ENCODE assay signal across 11 cellular contexts in the genomic region with DNA sequence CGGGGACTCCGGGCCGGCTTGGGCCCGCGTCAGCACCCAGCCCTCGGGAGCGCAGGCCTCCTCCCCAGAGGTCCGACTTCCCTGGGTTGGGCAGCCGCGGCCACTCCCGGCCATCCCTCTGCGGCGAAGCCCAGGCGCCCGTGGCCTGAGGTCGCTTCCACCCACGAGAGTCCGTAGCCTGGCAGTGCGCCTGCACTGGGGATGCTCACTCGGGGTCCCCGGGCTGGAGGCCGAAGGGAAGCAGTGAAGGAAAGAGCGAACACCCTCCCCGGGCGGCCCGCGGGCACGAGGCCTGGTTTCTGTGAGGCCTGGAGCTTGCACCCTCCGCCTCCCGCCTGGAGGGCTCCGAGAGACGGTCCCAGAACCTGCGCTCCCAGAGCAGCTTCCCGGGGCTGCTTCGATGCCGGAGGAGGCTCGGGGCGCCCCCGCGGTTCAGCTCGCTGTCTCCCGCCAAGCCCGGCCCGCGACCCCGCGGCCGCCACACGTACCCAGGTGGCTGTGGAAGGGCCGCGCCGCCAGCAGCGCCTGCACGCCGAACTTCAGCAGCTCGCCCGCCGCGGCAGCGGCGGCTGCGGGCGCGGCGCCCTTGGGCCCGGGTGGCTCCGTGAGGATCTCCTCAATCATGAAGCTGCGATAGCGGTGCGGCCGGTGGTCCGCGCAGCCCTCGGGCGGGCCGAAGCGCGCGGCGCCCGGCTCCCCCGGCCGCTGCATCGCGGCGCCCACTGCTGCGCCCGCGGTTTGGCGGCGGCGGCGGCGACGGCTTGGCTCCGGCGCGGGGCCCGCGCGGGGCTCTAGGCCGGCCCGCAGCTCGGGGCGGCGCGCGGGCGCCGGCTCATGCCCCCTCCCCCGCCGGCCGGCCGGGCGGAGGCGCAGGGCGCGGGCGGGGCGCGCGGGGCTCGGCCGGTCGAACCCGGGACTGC. TPM values are rescaled to one million over a fixed set of nuclear protein-coding genes. Genes with fewer than 3 reads are reported as not detected.
A peak's percentile ranks its signal among the peaks of the same experiment; 100 is the strongest.
DNase-seq lines count a peak whose midpoint lies in the region; ATAC-seq, FAIRE-seq and TF ChIP-seq lines count a peak whose summit lies in the region.
"Had no signal": no experiment of that assay in that cellular context is flagged by ENCODE, and none has a peak within 500 bp of the region (broad histone marks: within the 10 kb centered on the region; RNA-seq: fewer than 3 reads in every experiment).

A gene with protein sequence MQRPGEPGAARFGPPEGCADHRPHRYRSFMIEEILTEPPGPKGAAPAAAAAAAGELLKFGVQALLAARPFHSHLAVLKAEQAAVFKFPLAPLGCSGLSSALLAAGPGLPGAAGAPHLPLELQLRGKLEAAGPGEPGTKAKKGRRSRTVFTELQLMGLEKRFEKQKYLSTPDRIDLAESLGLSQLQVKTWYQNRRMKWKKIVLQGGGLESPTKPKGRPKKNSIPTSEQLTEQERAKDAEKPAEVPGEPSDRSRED (minus strand): TSS at position 920 of the 920 bp plus-strand sequence. CDS start 209 bp downstream, at position 711.

- peaks cover 56% of the 10 kb centered on the region for H3K4me1 Mint-ChIP-seq in CD4-positive, alpha-beta T cell (ENCODE audit: low read depth)

- intact Hi-C loops in CD4-positive, alpha-beta T cell (cut with DNase I, micrococcal nuclease) = no loop called here
- intact Hi-C loops in ovary (cut with DNase I) = no loop called here

- H3K36me3 Mint-ChIP-seq in CD4-positive, alpha-beta T cell (ENCODE audit: low read depth) = no peaks in the 10 kb centered on the region

- 1% methylated on average over 126 of the region's 126 CpGs for WGBS in ectodermal cell, 2 experiments
- WGBS in ovary, 3 donors = 2 to 10% (median 10%) methylated on average over 59 to 121 of the region's 126 CpGs

- peak within 1 kb of the TSS; percentile 69 for H3K4me3 ChIP-seq in HUES6 (ENCODE audit: low read depth, low read length)
- H3K4me3 ChIP-seq in ectodermal cell (ENCODE audit: insufficient read depth, low read depth, low read length) = peak within 1 kb of the TSS; percentile 3
- H3K4me3 ChIP-seq in ovary = no peak within 1 kb of the TSS

- TF ChIP-seq EP300 in ovary (IDR thresholded peaks at IDR 0.05) = no peak

- H3K27ac Mint-ChIP-seq in CD4-positive, alpha-beta T cell = no peak within 1 kb of the TSS

- peaks cover 87% of the 10 kb centered on the region for H3K27me3 ChIP-seq in CD4-positive, alpha-beta T cell (ENCODE audit: control insufficient read depth, insufficient read depth, low read length)
- H3K27me3 ChIP-seq in HUES6 (ENCODE audit: control insufficient read depth, insufficient read depth, low read length) = peaks cover 97% of the 10 kb centered on the region
- H3K27me3 ChIP-seq in ectodermal cell (ENCODE audit: control insufficient read depth, insufficient read depth, low read length, poor library complexity, severe bottlenecking) = peaks cover 98% of the 10 kb centered on the region
- H3K27me3 ChIP-seq in ovary = peaks cover 11% of the 10 kb centered on the region

- peak within 1 kb of the TSS; percentile 63 for H3K4me3 Mint-ChIP-seq in CD4-positive, alpha-beta T cell

- TF ChIP-seq CTCF in CD4-positive, alpha-beta T cell (IDR thresholded peaks at IDR 0.05) = no peak
- no peak for TF ChIP-seq CTCF in omental fat pad (IDR thresholded peaks at IDR 0.05)
- no peak for TF ChIP-seq CTCF in ovary (IDR thresholded peaks at IDR 0.05)

- TF ChIP-seq POLR2A in ovary (IDR thresholded peaks at IDR 0.05) = no peak

- H3K9ac ChIP-seq in HUES6 (ENCODE audit: low read length) = no peak within 1 kb of the TSS

- POLR2A ChIA-PET in CD4-positive, alpha-beta T cell (lab: Charles Lee) = no interaction called here

- ATAC-seq in CD4-positive, alpha-beta T cell (ENCODE audit: poor library complexity) = no peak
- ATAC-seq in omental fat pad (ENCODE audit: low FRiP score) (no peak), GM21381 (IDR thresholded peaks at IDR 0.05; ENCODE audit: unreplicated experiment) (no peak)

- H3K9me3 Mint-ChIP-seq in CD4-positive, alpha-beta T cell = no peaks in the 10 kb centered on the region

- FAIRE-seq in HTR-8/SVneo (lab: Jason Lieb, UNC) = no peak
- FAIRE-seq: GM12891 had no signal

- H3K27ac ChIP-seq in CD4-positive, alpha-beta T cell (ENCODE audit: low read depth, low read length) = no peak within 1 kb of the TSS
- H3K27ac ChIP-seq in HUES6 (ENCODE audit: low read depth, low read length) (no peak within 1 kb of the TSS), ectodermal cell (ENCODE audit: insufficient read depth, low read depth, low read length, poor library complexity, severe bottlenecking) (no peak within 1 kb of the TSS), ovary (no peak within 1 kb of the TSS)
- H3K27ac ChIP-seq: uterus had no signal

- H3K4me1 ChIP-seq in HUES6 (ENCODE audit: control insufficient read depth, insufficient read depth, low read length) (peaks cover 51% of the 10 kb centered on the region), ectodermal cell (ENCODE audit: control insufficient read depth, insufficient read depth, low read length) (peaks cover 20% of the 10 kb centered on the region), ovary (ENCODE audit: insufficient read depth) (peaks cover 8% of the 10 kb centered on the region)

- H3K9me3 ChIP-seq in CD4-positive, alpha-beta T cell (ENCODE audit: control insufficient read depth, low read length) = no peaks in the 10 kb centered on the region
- H3K9me3 ChIP-seq in HUES6 (ENCODE audit: control insufficient read depth, insufficient read depth, low read depth, low read length) = no peaks in the 10 kb centered on the region
- no peaks in the 10 kb centered on the region for H3K9me3 ChIP-seq in ectodermal cell (ENCODE audit: control insufficient read depth, low read length)
- H3K9me3 ChIP-seq in ovary = no peaks in the 10 kb centered on the region
- H3K9me3 ChIP-seq: uterus had no signal

- H3K36me3 ChIP-seq in HUES6 (ENCODE audit: control insufficient read depth, insufficient read depth, low read length) (no peaks in the 10 kb centered on the region), ectodermal cell (ENCODE audit: control insufficient read depth, insufficient read depth, low read length) (no peaks in the 10 kb centered on the region), ovary (no peaks in the 10 kb centered on the region)
- H3K36me3 ChIP-seq: uterus had no signal

- no peak for DNase-seq in CD4-positive, alpha-beta T cell
- no peak for DNase-seq in omental fat pad (ENCODE audit: low spot score)
- no peak for DNase-seq in ovary
- DNase-seq in activated gamma-delta T cell (lab: John Stamatoyannopoulos, UW) = no peak
- no peak for DNase-seq in HTR-8/SVneo (ENCODE audit: insufficient read length, low spot score)
- DNase-seq: uterus had no signal

- CTCF ChIA-PET in CD4-positive, alpha-beta T cell (lab: Charles Lee) = no interaction called here

- H3K27me3 Mint-ChIP-seq in CD4-positive, alpha-beta T cell = peaks cover 82% of the 10 kb centered on the region

RNA-seq across cellular contexts. Expression of the gene that starts here (rescaled TPM):
- total RNA-seq in CD4-positive, alpha-beta T cell = under 1 TPM; 0.17 to 0.33 TPM
- polyA plus RNA-seq in ectodermal cell (2013, experiment 1 of 4) = 0.31 TPM
- polyA plus RNA-seq in ectodermal cell (2013, experiment 2 of 4) = 0.48 TPM
- polyA plus RNA-seq in ectodermal cell (2013, experiment 3 of 4) = 0.64 TPM
- polyA plus RNA-seq in ectodermal cell (2013, experiment 4 of 4) = 0.69 TPM
- total RNA-seq in omental fat pad = 10 to 100 TPM in 3 of 4 donors, not detected in 1; 17.1 to 20.2 (median 20.2) TPM
- not detected for total RNA-seq in ovary
- under 1 TPM in 1 of 2 donors, not detected in 1; 0.07 TPM for polyA plus RNA-seq in ovary
- total RNA-seq: pulmonary artery endothelial cell had no signal
